Comparison of ENCODE assay signal across 1 cellular context in genomic region chr2:68909793-68910674, GRCh38.
TF ChIP-seq lines count a peak whose summit lies in the region.

No MANE protein-coding gene starts in this region.

TF ChIP-seq in K562, 482 proteins besides CTCF, POLR2A, EP300 and RAD21 (continued from another document and continues in another):
- TF ChIP-seq, protein P1, sequence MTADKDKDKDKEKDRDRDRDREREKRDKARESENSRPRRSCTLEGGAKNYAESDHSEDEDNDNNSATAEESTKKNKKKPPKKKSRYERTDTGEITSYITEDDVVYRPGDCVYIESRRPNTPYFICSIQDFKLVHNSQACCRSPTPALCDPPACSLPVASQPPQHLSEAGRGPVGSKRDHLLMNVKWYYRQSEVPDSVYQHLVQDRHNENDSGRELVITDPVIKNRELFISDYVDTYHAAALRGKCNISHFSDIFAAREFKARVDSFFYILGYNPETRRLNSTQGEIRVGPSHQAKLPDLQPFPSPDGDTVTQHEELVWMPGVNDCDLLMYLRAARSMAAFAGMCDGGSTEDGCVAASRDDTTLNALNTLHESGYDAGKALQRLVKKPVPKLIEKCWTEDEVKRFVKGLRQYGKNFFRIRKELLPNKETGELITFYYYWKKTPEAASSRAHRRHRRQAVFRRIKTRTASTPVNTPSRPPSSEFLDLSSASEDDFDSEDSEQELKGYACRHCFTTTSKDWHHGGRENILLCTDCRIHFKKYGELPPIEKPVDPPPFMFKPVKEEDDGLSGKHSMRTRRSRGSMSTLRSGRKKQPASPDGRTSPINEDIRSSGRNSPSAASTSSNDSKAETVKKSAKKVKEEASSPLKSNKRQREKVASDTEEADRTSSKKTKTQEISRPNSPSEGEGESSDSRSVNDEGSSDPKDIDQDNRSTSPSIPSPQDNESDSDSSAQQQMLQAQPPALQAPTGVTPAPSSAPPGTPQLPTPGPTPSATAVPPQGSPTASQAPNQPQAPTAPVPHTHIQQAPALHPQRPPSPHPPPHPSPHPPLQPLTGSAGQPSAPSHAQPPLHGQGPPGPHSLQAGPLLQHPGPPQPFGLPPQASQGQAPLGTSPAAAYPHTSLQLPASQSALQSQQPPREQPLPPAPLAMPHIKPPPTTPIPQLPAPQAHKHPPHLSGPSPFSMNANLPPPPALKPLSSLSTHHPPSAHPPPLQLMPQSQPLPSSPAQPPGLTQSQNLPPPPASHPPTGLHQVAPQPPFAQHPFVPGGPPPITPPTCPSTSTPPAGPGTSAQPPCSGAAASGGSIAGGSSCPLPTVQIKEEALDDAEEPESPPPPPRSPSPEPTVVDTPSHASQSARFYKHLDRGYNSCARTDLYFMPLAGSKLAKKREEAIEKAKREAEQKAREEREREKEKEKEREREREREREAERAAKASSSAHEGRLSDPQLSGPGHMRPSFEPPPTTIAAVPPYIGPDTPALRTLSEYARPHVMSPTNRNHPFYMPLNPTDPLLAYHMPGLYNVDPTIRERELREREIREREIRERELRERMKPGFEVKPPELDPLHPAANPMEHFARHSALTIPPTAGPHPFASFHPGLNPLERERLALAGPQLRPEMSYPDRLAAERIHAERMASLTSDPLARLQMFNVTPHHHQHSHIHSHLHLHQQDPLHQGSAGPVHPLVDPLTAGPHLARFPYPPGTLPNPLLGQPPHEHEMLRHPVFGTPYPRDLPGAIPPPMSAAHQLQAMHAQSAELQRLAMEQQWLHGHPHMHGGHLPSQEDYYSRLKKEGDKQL (CRISPR knock-in tag; IDR thresholded peaks at IDR 0.05; ENCODE audit: borderline replicate concordance) = no peak
- 0 out of 4 replicates have a peak, but pooled peaks of 1 of the 2 experiments have one; percentile 15 for TF ChIP-seq SRF (CRISPR knock-in tag; IDR thresholded peaks at IDR 0.05)
- TF ChIP-seq, protein P2, sequence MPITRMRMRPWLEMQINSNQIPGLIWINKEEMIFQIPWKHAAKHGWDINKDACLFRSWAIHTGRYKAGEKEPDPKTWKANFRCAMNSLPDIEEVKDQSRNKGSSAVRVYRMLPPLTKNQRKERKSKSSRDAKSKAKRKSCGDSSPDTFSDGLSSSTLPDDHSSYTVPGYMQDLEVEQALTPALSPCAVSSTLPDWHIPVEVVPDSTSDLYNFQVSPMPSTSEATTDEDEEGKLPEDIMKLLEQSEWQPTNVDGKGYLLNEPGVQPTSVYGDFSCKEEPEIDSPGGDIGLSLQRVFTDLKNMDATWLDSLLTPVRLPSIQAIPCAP (CRISPR knock-in tag; IDR thresholded peaks at IDR 0.05; ENCODE audit: borderline replicate concordance) = no peak
- TF ChIP-seq LCOR (CRISPR knock-in tag; IDR thresholded peaks at IDR 0.05) = no peak
- no peak for TF ChIP-seq ETS1 (conservative IDR thresholded peaks at IDR 0.05; ENCODE audit: control insufficient read depth, low read depth, low read length)
- no peak for TF ChIP-seq MXI1 (IDR thresholded peaks at IDR 0.05; ENCODE audit: low read depth, low read length)
- no peak for TF ChIP-seq E2F3 (CRISPR knock-in tag; IDR thresholded peaks at IDR 0.05)
- TF ChIP-seq CC2D1A (IDR thresholded peaks at IDR 0.05) = no peak
- TF ChIP-seq ZNF347 (CRISPR knock-in tag; IDR thresholded peaks at IDR 0.05; ENCODE audit: low read depth) = no peak
- no peak for TF ChIP-seq NR2C1 (IDR thresholded peaks at IDR 0.05)
- TF ChIP-seq NR2C1 (tag; IDR thresholded peaks at IDR 0.05) = no peak
- no peak for TF ChIP-seq ZBTB11 (CRISPR knock-in tag; IDR thresholded peaks at IDR 0.05)
- no peak for TF ChIP-seq EGR1 (conservative IDR thresholded peaks at IDR 0.05)
- no peak for TF ChIP-seq NR4A1 (CRISPR knock-in tag; IDR thresholded peaks at IDR 0.05)
- no peak for TF ChIP-seq NR4A1 (tag; IDR thresholded peaks at IDR 0.05)
- no peak for TF ChIP-seq ZNF561 (CRISPR knock-in tag; conservative IDR thresholded peaks at IDR 0.05)
- TF ChIP-seq, protein P3, sequence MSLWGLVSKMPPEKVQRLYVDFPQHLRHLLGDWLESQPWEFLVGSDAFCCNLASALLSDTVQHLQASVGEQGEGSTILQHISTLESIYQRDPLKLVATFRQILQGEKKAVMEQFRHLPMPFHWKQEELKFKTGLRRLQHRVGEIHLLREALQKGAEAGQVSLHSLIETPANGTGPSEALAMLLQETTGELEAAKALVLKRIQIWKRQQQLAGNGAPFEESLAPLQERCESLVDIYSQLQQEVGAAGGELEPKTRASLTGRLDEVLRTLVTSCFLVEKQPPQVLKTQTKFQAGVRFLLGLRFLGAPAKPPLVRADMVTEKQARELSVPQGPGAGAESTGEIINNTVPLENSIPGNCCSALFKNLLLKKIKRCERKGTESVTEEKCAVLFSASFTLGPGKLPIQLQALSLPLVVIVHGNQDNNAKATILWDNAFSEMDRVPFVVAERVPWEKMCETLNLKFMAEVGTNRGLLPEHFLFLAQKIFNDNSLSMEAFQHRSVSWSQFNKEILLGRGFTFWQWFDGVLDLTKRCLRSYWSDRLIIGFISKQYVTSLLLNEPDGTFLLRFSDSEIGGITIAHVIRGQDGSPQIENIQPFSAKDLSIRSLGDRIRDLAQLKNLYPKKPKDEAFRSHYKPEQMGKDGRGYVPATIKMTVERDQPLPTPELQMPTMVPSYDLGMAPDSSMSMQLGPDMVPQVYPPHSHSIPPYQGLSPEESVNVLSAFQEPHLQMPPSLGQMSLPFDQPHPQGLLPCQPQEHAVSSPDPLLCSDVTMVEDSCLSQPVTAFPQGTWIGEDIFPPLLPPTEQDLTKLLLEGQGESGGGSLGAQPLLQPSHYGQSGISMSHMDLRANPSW (CRISPR knock-in tag; IDR thresholded peaks at IDR 0.05) = no peak
- TF ChIP-seq, protein P4, sequence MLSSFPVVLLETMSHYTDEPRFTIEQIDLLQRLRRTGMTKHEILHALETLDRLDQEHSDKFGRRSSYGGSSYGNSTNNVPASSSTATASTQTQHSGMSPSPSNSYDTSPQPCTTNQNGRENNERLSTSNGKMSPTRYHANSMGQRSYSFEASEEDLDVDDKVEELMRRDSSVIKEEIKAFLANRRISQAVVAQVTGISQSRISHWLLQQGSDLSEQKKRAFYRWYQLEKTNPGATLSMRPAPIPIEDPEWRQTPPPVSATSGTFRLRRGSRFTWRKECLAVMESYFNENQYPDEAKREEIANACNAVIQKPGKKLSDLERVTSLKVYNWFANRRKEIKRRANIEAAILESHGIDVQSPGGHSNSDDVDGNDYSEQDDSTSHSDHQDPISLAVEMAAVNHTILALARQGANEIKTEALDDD (IDR thresholded peaks at IDR 0.05) = peak; percentile 59; the same call in 1 of the 2 replicates
- TF ChIP-seq CHD2 (IDR thresholded peaks at IDR 0.05; ENCODE audit: low read depth, low read length) = no peak
- TF ChIP-seq TFAM (CRISPR knock-in tag; conservative IDR thresholded peaks at IDR 0.05) = no peak
- TF ChIP-seq CEBPB (tag; IDR thresholded peaks at IDR 0.05) = peak; percentile 38; the same call in 1 of the 2 replicates
- no peak for TF ChIP-seq CTBP1 (IDR thresholded peaks at IDR 0.05; ENCODE audit: borderline replicate concordance)
- no peak for TF ChIP-seq ZC3H11A (IDR thresholded peaks at IDR 0.05; ENCODE audit: low read depth, low read length)
- no peak for TF ChIP-seq USF2 (CRISPR knock-in tag; IDR thresholded peaks at IDR 0.05)
- no peak for TF ChIP-seq ZNF274 (IDR thresholded peaks at IDR 0.05; ENCODE audit: borderline replicate concordance, low read depth, low read length)
- no peak for TF ChIP-seq XRCC5 (IDR thresholded peaks at IDR 0.05; ENCODE audit: low read depth, low read length)
- 0 out of 2 replicates have a peak, but pooled peaks have one; percentile 50 for TF ChIP-seq ZNF766 (CRISPR knock-in tag; conservative IDR thresholded peaks at IDR 0.05)
- TF ChIP-seq ZNF212 (CRISPR knock-in tag; IDR thresholded peaks at IDR 0.05) = no peak
- TF ChIP-seq ZNF511 (CRISPR knock-in tag; IDR thresholded peaks at IDR 0.05) = no peak
- no peak for TF ChIP-seq ZNF512 (tag; IDR thresholded peaks at IDR 0.05)
- TF ChIP-seq, protein P5, sequence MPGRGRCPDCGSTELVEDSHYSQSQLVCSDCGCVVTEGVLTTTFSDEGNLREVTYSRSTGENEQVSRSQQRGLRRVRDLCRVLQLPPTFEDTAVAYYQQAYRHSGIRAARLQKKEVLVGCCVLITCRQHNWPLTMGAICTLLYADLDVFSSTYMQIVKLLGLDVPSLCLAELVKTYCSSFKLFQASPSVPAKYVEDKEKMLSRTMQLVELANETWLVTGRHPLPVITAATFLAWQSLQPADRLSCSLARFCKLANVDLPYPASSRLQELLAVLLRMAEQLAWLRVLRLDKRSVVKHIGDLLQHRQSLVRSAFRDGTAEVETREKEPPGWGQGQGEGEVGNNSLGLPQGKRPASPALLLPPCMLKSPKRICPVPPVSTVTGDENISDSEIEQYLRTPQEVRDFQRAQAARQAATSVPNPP (IDR thresholded peaks at IDR 0.05; ENCODE audit: borderline replicate concordance, insufficient read depth, insufficient read length) = no peak
- TF ChIP-seq ATF4 (CRISPR knock-in tag; IDR thresholded peaks at IDR 0.05) = no peak
- TF ChIP-seq MAZ (CRISPR knock-in tag; conservative IDR thresholded peaks at IDR 0.05 in 1 of 2, IDR thresholded peaks at IDR 0.05 in 1 of 2) = peak in 1 of 2 experiments; percentile 27; a peak in 1 of 4 replicates
- TF ChIP-seq TAL1 (IDR thresholded peaks at IDR 0.05) = peak; percentile 19; the same call in 1 of the 2 replicates
- TF ChIP-seq FOXM1 (IDR thresholded peaks at IDR 0.05; ENCODE audit: low read depth) = no peak
- TF ChIP-seq FOXM1 (CRISPR knock-in tag; IDR thresholded peaks at IDR 0.05; ENCODE audit: low read depth) = no peak
- TF ChIP-seq ARID1B (IDR thresholded peaks at IDR 0.05) = peak; percentile 33; the same call in 1 of the 2 replicates
- TF ChIP-seq ELK3 (CRISPR knock-in tag; IDR thresholded peaks at IDR 0.05) = no peak
